ENCODE assay signal across 22 cellular contexts in genomic region chr20:41230136-41230535, GRCh38.
A peak's percentile ranks its signal among the peaks of the same experiment; 100 is the strongest.
DNase-seq lines count a peak whose midpoint lies in the region; ATAC-seq, FAIRE-seq and TF ChIP-seq lines count a peak whose summit lies in the region.
"Had no signal": no experiment of that assay in that cellular context is flagged by ENCODE, and none has a peak within 500 bp of the region (broad histone marks: within the 10 kb centered on the region; RNA-seq: fewer than 3 reads in every experiment).

No MANE protein-coding gene starts in this region.

- in situ Hi-C loops in gastrocnemius medialis (cut with MboI; ENCODE audit: low sequenced_read_pairs in 4 of 4), result loop anchor here in 2 of 4 donors (5.0 to 10.0 kb wide), 2 partner anchors 105 to 107 kb away; no protein-coding TSS in a partner anchor

- H3K4me3 ChIP-seq in ascending aorta, result no peak overlapping the region
- no peak overlapping the region for H3K4me3 ChIP-seq in gastrocnemius medialis
- H3K4me3 ChIP-seq: BLaER1 treated with 17β-estradiol and CSF1 and Interleukin-3, amounts not matched to agents 10 nM and 100 nM; PC-9; SJCRH30 had no signal

- no peak for ATAC-seq in gastrocnemius medialis
- ATAC-seq in HG03097 (IDR thresholded peaks at IDR 0.05; ENCODE audit: low FRiP score, unreplicated experiment), result no peak
- ATAC-seq: CD8-positive, alpha-beta T cell had no signal

- DNase-seq in HTR-8/SVneo (ENCODE audit: insufficient read length, low spot score) (no peak), ascending aorta (ENCODE audit: low spot score in 2 of 2) (no peak), inferior parietal cortex (ENCODE audit: extremely low spot score) (peak; percentile 29), gastrocnemius medialis (no peak), GDM1 (lab: John Stamatoyannopoulos, UW) (no peak), NCI-H2196 (lab: John Stamatoyannopoulos, UW; ENCODE audit: unreplicated experiment) (no peak), UCSD-AML1 (lab: John Stamatoyannopoulos, UW; ENCODE audit: unreplicated experiment) (no peak)
- DNase-seq: Calu3; CD8-positive, alpha-beta T cell; GOT3; KG1; MV-4-11; NCI-H1694 treated with DMSO at 0.1 percent for 48 hours; NCI-H226; NCI-H526; PC-9; SJCRH30 had no signal

- H3K36me3 ChIP-seq in ascending aorta (no peaks in the 10 kb centered on the region), gastrocnemius medialis (no peaks in the 10 kb centered on the region)
- H3K36me3 ChIP-seq: BLaER1 treated with 17β-estradiol and CSF1 and Interleukin-3, amounts not matched to agents 10 nM and 100 nM; SJCRH30 had no signal

- TF ChIP-seq CTCF in ascending aorta (IDR thresholded peaks at IDR 0.05), result no peak
- no peak for TF ChIP-seq CTCF in gastrocnemius medialis (IDR thresholded peaks at IDR 0.05 in 4 of 5, conservative IDR thresholded peaks at IDR 0.05 in 1 of 5)

- H3K9me3 ChIP-seq in ascending aorta, result no peaks in the 10 kb centered on the region
- H3K9me3 ChIP-seq in gastrocnemius medialis, result no peaks in the 10 kb centered on the region
- H3K9me3 ChIP-seq: BLaER1 treated with 17β-estradiol and CSF1 and Interleukin-3, amounts not matched to agents 10 nM and 100 nM; SJCRH30 had no signal

- FAIRE-seq in HTR-8/SVneo (lab: Jason Lieb, UNC), result peak; percentile 54
- FAIRE-seq: GM12892, GM18507 had no signal

- intact Hi-C loops in ascending aorta (cut with DNase I), result loop anchor here (5.0 kb wide), 2 partner anchors 87 to 203 kb away; partner anchors contain the start of genes TOP1 and ZHX3
- intact Hi-C loops in gastrocnemius medialis (cut with DNase I; ENCODE audit: low total_unique reads), result no loop called here

- H3K27me3 ChIP-seq in ascending aorta (no peaks in the 10 kb centered on the region), gastrocnemius medialis (no peaks in the 10 kb centered on the region)
- H3K27me3 ChIP-seq: BLaER1 treated with 17β-estradiol and CSF1 and Interleukin-3, amounts not matched to agents 10 nM and 100 nM; SJCRH30 had no signal

- peaks cover 8 to 53% of the 10 kb centered on the region in 2 donors for H3K4me1 ChIP-seq in ascending aorta
- H3K4me1 ChIP-seq in gastrocnemius medialis, result peaks cover 61 to 65% of the 10 kb centered on the region in 2 donors

- peak overlapping the region; percentile 52 to 60 for H3K27ac ChIP-seq in ascending aorta
- H3K27ac ChIP-seq in gastrocnemius medialis, result peak overlapping the region in 3 of 4 donors; percentile 6 to 61 (median 42)
- H3K27ac ChIP-seq: BLaER1 treated with 17β-estradiol and CSF1 and Interleukin-3, amounts not matched to agents 10 nM and 100 nM; PC-9; RWPE1; SJCRH30 had no signal

- TF ChIP-seq POLR2A in gastrocnemius medialis (IDR thresholded peaks at IDR 0.05), result no peak
